ENCODE assay signal across 2 cellular contexts in genomic region chr11:89672547-89672946, GRCh38. TPM values are rescaled to one million over a fixed set of nuclear protein-coding genes. Genes with fewer than 3 reads are reported as not detected.
"Had no signal": no experiment of that assay in that cellular context is flagged by ENCODE, and none has a peak within 500 bp of the region (broad histone marks: within the 10 kb centered on the region; RNA-seq: fewer than 3 reads in every experiment).

No MANE protein-coding gene starts in this region.

RNA-seq across cellular contexts. Expression of gene TRIM77, which starts 37.6 kb away (rescaled TPM):
- polyA plus RNA-seq: keratinocyte, small intestine had no signal
